Comparison of ENCODE assay signal across 12 cellular contexts in genomic region chr13:79459906-79460305, GRCh38.
"Had no signal": no experiment of that assay in that cellular context is flagged by ENCODE, and none has a peak within 500 bp of the region (broad histone marks: within the 10 kb centered on the region; RNA-seq: fewer than 3 reads in every experiment).

No MANE protein-coding gene starts in this region.

- H3K4me3 Mint-ChIP-seq: activated CD8-positive, alpha-beta T cell treated with anti-CD3 and anti-CD28 coated beads for 36 hours; activated naive CD8-positive, alpha-beta T cell; endodermal cell; stimulated activated memory B cell treated with anti-CD40 and anti-IgM and Interleukin-4, amounts not matched to agents 10 μg/mL and 1 μg/mL and 100 μg/mL, for 72 hours had no signal

- H3K36me3 Mint-ChIP-seq: activated naive CD8-positive, alpha-beta T cell; stimulated activated memory B cell treated with anti-CD40 and anti-IgM and Interleukin-4, amounts not matched to agents 10 μg/mL and 1 μg/mL and 100 μg/mL, for 72 hours had no signal

- H3K4me3 ChIP-seq: esophagus muscularis mucosa, heart left ventricle, right atrium auricular region, tibial artery had no signal

- H3K27me3 ChIP-seq: heart left ventricle, right atrium auricular region had no signal

- DNase-seq: activated CD4-positive, alpha-beta T cell treated with anti-CD3 and anti-CD28 coated beads for 4 hours; activated CD8-positive, alpha-beta T cell treated with anti-CD3 and anti-CD28 coated beads for 36 hours; activated effector memory CD4-positive, alpha-beta T cell treated with Interleukin-2 at 50 U/mL for 16 hours; endodermal cell; foreskin melanocyte; heart left ventricle; small intestine; tibial artery had no signal

- H3K9me3 ChIP-seq: esophagus muscularis mucosa, right atrium auricular region, tibial artery had no signal

- H3K27me3 Mint-ChIP-seq: activated CD8-positive, alpha-beta T cell treated with anti-CD3 and anti-CD28 coated beads for 36 hours; activated naive CD8-positive, alpha-beta T cell; stimulated activated memory B cell treated with anti-CD40 and anti-IgM and Interleukin-4, amounts not matched to agents 10 μg/mL and 1 μg/mL and 100 μg/mL, for 72 hours had no signal

- H3K27ac ChIP-seq: esophagus muscularis mucosa, heart left ventricle, right atrium auricular region, tibial artery had no signal

- H3K27ac Mint-ChIP-seq: activated CD8-positive, alpha-beta T cell treated with anti-CD3 and anti-CD28 coated beads for 36 hours; activated naive CD8-positive, alpha-beta T cell; endodermal cell; stimulated activated memory B cell treated with anti-CD40 and anti-IgM and Interleukin-4, amounts not matched to agents 10 μg/mL and 1 μg/mL and 100 μg/mL, for 72 hours had no signal

- H3K9me3 Mint-ChIP-seq: activated CD8-positive, alpha-beta T cell treated with anti-CD3 and anti-CD28 coated beads for 36 hours; endodermal cell; stimulated activated memory B cell treated with anti-CD40 and anti-IgM and Interleukin-4, amounts not matched to agents 10 μg/mL and 1 μg/mL and 100 μg/mL, for 72 hours had no signal

- H3K4me1 Mint-ChIP-seq: endodermal cell; stimulated activated memory B cell treated with anti-CD40 and anti-IgM and Interleukin-4, amounts not matched to agents 10 μg/mL and 1 μg/mL and 100 μg/mL, for 72 hours had no signal

- H3K36me3 ChIP-seq: esophagus muscularis mucosa, heart left ventricle, right atrium auricular region, tibial artery had no signal

- ATAC-seq: activated CD8-positive, alpha-beta T cell treated with anti-CD3 and anti-CD28 coated beads for 36 hours; heart left ventricle; stimulated activated memory B cell treated with anti-CD40 and anti-IgM and Interleukin-4, amounts not matched to agents 10 μg/mL and 1 μg/mL and 100 μg/mL, for 72 hours had no signal

- H3K4me1 ChIP-seq: esophagus muscularis mucosa, heart left ventricle, right atrium auricular region, tibial artery had no signal
